In genomic region chr6:35688605-35689322, GRCh38 we compare ENCODE assay signal across 8 cellular contexts. TPM values are rescaled to one million over a fixed set of nuclear protein-coding genes. Genes with fewer than 3 reads are reported as not detected.
A peak's percentile ranks its signal among the peaks of the same experiment; 100 is the strongest.
DNase-seq lines count a peak whose midpoint lies in the region; ATAC-seq and TF ChIP-seq lines count a peak whose summit lies in the region.

Gene FKBP5 (minus strand): TSS chr6:35688915. CDS start chr6:35642824, 46,091 bp downstream.

- H3K9me3 ChIP-seq in Karpas-422 (ENCODE audit: low read length) (no peaks in the 10 kb centered on the region), ovary (no peaks in the 10 kb centered on the region), thymus (ENCODE audit: control insufficient read depth) (no peaks in the 10 kb centered on the region)

- TF ChIP-seq CTCF in glutamatergic neuron (IDR thresholded peaks at IDR 0.05; ENCODE audit: partially characterized antibody, unreplicated experiment) (no peak), ovary (IDR thresholded peaks at IDR 0.05) (no peak)

- peaks cover 44% of the 10 kb centered on the region for H3K79me2 ChIP-seq in Karpas-422 (ENCODE audit: low read length)

- peak within 1 kb of the TSS; percentile 82 for H3K9ac ChIP-seq in Karpas-422 (ENCODE audit: low read length)

- peak within 1 kb of the TSS; percentile 67; the same call in 1 of the 2 replicates for H2AFZ ChIP-seq in Karpas-422 (ENCODE audit: low read length)

- peak; percentile 96 for DNase-seq in Daoy (ENCODE audit: low read depth)
- DNase-seq in Karpas-422 = peak; percentile 96
- peak; percentile 85 for DNase-seq in SKM-1 treated with dmso at 0.1 percent for 144 hours (lab: John Stamatoyannopoulos, UW; ENCODE audit: unreplicated experiment)
- DNase-seq in glutamatergic neuron = peak; percentile 93
- peak; percentile 95 to 98 (median 97) for DNase-seq in ovary

- H3K4me1 ChIP-seq in Karpas-422 (ENCODE audit: low read length) = peaks cover 18% of the 10 kb centered on the region
- H3K4me1 ChIP-seq in ovary (ENCODE audit: insufficient read depth) = peaks cover 9% of the 10 kb centered on the region
- H3K4me1 ChIP-seq in thymus (ENCODE audit: control insufficient read depth, insufficient read depth, low read length) = peaks cover 3% of the 10 kb centered on the region

- intact Hi-C loops in ovary (cut with DNase I) = loop anchor here in 3 of 4 donors (2.0 to 10.0 kb wide), 4 partner anchors 38 to 104 kb away; no protein-coding TSS in a partner anchor

- H3K36me3 Mint-ChIP-seq in activated naive CD8-positive, alpha-beta T cell = no peaks in the 10 kb centered on the region
- no peaks in the 10 kb centered on the region for H3K36me3 Mint-ChIP-seq in glutamatergic neuron (ENCODE audit: unreplicated experiment)

- peaks cover 22% of the 10 kb centered on the region for H3K4me1 Mint-ChIP-seq in activated naive CD8-positive, alpha-beta T cell (ENCODE audit: low read depth)
- peaks cover 2% of the 10 kb centered on the region for H3K4me1 Mint-ChIP-seq in glutamatergic neuron (ENCODE audit: low read depth, unreplicated experiment)

- TF ChIP-seq EP300 in ovary (IDR thresholded peaks at IDR 0.05) = no peak

- H3K9me2 ChIP-seq in Karpas-422 (replicated peaks; ENCODE audit: insufficient read depth, low read length) = no peaks in the 10 kb centered on the region

- ATAC-seq in GM21737 (IDR thresholded peaks at IDR 0.05; ENCODE audit: unreplicated experiment) = peak; percentile 80

- H3K27ac ChIP-seq in Karpas-422 (ENCODE audit: low read length) (peak within 1 kb of the TSS; percentile 66), ovary (peak within 1 kb of the TSS; percentile 90 to 92), thymus (ENCODE audit: low read depth) (peak within 1 kb of the TSS; percentile 99)

- H3K27me3 ChIP-seq in Karpas-422 (ENCODE audit: low read length) = no peaks in the 10 kb centered on the region
- no peaks in the 10 kb centered on the region for H3K27me3 ChIP-seq in ovary
- no peaks in the 10 kb centered on the region for H3K27me3 ChIP-seq in thymus (ENCODE audit: control insufficient read depth, insufficient read depth)

- H4K20me1 ChIP-seq in Karpas-422 (ENCODE audit: insufficient read depth, low read depth, low read length) = no peaks in the 10 kb centered on the region

- H3K9me3 Mint-ChIP-seq in activated naive CD8-positive, alpha-beta T cell (ENCODE audit: low read depth) = no peaks in the 10 kb centered on the region
- peaks cover 2% of the 10 kb centered on the region for H3K9me3 Mint-ChIP-seq in glutamatergic neuron (ENCODE audit: unreplicated experiment)

- peaks cover 11% of the 10 kb centered on the region; the same call in 1 of the 2 replicates for H3K36me3 ChIP-seq in Karpas-422 (ENCODE audit: insufficient read depth, low read length)
- no peaks in the 10 kb centered on the region for H3K36me3 ChIP-seq in ovary
- peaks cover 11% of the 10 kb centered on the region for H3K36me3 ChIP-seq in thymus (ENCODE audit: control insufficient read depth, insufficient read depth)

- H3K27me3 Mint-ChIP-seq in activated naive CD8-positive, alpha-beta T cell = no peaks in the 10 kb centered on the region
- peaks cover 2% of the 10 kb centered on the region for H3K27me3 Mint-ChIP-seq in glutamatergic neuron (ENCODE audit: unreplicated experiment)

- H3K4me3 Mint-ChIP-seq in activated naive CD8-positive, alpha-beta T cell = peak within 1 kb of the TSS; percentile 99
- H3K4me3 Mint-ChIP-seq in glutamatergic neuron (ENCODE audit: unreplicated experiment) = peak within 1 kb of the TSS; percentile 98

- peak within 1 kb of the TSS; percentile 76 for H3K4me3 ChIP-seq in Karpas-422 (ENCODE audit: low read length)
- peak within 1 kb of the TSS; percentile 91 for H3K4me3 ChIP-seq in ovary
- peak within 1 kb of the TSS; percentile 92 for H3K4me3 ChIP-seq in thymus (ENCODE audit: low read length)

- H3K4me2 ChIP-seq in Karpas-422 (ENCODE audit: low read depth, low read length, poor library complexity, severe bottlenecking) = peak within 1 kb of the TSS; percentile 93

- WGBS in ovary, 3 donors = 2 to 7% (median 5%) methylated on average over 19 to 80 of the region's 80 CpGs
- 2% methylated on average over 80 of the region's 80 CpGs for WGBS in thymus

- H3K27ac Mint-ChIP-seq in activated naive CD8-positive, alpha-beta T cell = peak within 1 kb of the TSS; percentile 93
- H3K27ac Mint-ChIP-seq in glutamatergic neuron (ENCODE audit: unreplicated experiment) = peak within 1 kb of the TSS; percentile 1

- peak; percentile 90 for TF ChIP-seq POLR2A in ovary (IDR thresholded peaks at IDR 0.05)

RNA-seq across cellular contexts. Expression of gene FKBP5, which starts in this region (rescaled TPM):
- total RNA-seq in Daoy (2014; rRNA removed; shearing (Covaris generic)) = 6.8 and 10.2 TPM in 2 replicates
- 22.9 and 28.3 TPM in 2 replicates for total RNA-seq in Karpas-422 (2014; rRNA removed; shearing (Covaris generic); ENCODE audit: low replicate concordance)
- total RNA-seq in glutamatergic neuron (ENCODE audit: unreplicated experiment) (10.6 TPM), ovary (100 to 1,000 TPM in 5 of 7 donors, 10 to 100 TPM in 2; 36.2 to 231 (median 142) TPM)
- polyA plus RNA-seq in ovary (100 to 1,000 TPM in 1 of 2 donors, 10 to 100 TPM in 1; 69.2 to 166 TPM), thymus (338 TPM)

Comparison
In these comparisons a context has a peak if more than half of its experiments do, and no peak if none do; other contexts are left out.
1. Peak in every context shown above with its lines: DNase-seq, ATAC-seq, H3K4me3 ChIP-seq and H3K27ac ChIP-seq.